In genomic region chr1:169309178-169310166, GRCh38 we compare ENCODE assay signal across 8 cellular contexts. TPM values are rescaled to one million over a fixed set of nuclear protein-coding genes. Genes with fewer than 3 reads are reported as not detected.
DNase-seq lines count a peak whose midpoint lies in the region; ATAC-seq and TF ChIP-seq lines count a peak whose summit lies in the region.

No MANE protein-coding gene starts in this region.

- DNase-seq in NCI-H748 (lab: John Stamatoyannopoulos, UW; ENCODE audit: unreplicated experiment) (peak; percentile 43), NCI-H748 treated with DMSO at 0.1 percent for 48 hours (lab: John Stamatoyannopoulos, UW) (no peak), pons (ENCODE audit: low spot score) (peak; percentile 31), lower leg skin (ENCODE audit: low spot score in 2 of 2) (no peak), RPMI8226 (no peak), UCSD-AML1 (lab: John Stamatoyannopoulos, UW; ENCODE audit: unreplicated experiment) (no peak)
- no peak for DNase-seq in T-helper 2 cell treated with Interferon-gamma antibody and Interleukin-4, amounts not matched to agents 5 μg/mL and 100 μg/mL, for 36 hours (ENCODE audit: low spot score)

- peaks cover 34% of the 10 kb centered on the region for H3K4me1 Mint-ChIP-seq in T-helper 2 cell treated with Interferon-gamma antibody and Interleukin-4, amounts not matched to agents 5 μg/mL and 100 μg/mL, for 36 hours (ENCODE audit: low read depth)

- intact Hi-C loops in lower leg skin (cut with DNase I; ENCODE audit: low total_unique reads), result no loop called here

- no peak for TF ChIP-seq POLR2A in lower leg skin (IDR thresholded peaks at IDR 0.05)

- H3K27me3 Mint-ChIP-seq in T-helper 2 cell treated with Interferon-gamma antibody and Interleukin-4, amounts not matched to agents 5 μg/mL and 100 μg/mL, for 36 hours (ENCODE audit: low read depth), result no peaks in the 10 kb centered on the region

- H3K27ac Mint-ChIP-seq in T-helper 2 cell treated with Interferon-gamma antibody and Interleukin-4, amounts not matched to agents 5 μg/mL and 100 μg/mL, for 36 hours, result peak overlapping the region; percentile 29

- peaks cover 23% of the 10 kb centered on the region for H3K36me3 Mint-ChIP-seq in T-helper 2 cell treated with Interferon-gamma antibody and Interleukin-4, amounts not matched to agents 5 μg/mL and 100 μg/mL, for 36 hours (ENCODE audit: low read depth)

- H3K4me3 Mint-ChIP-seq in T-helper 2 cell treated with Interferon-gamma antibody and Interleukin-4, amounts not matched to agents 5 μg/mL and 100 μg/mL, for 36 hours, result peak overlapping the region; percentile 38

- no peak for TF ChIP-seq CTCF in lower leg skin (IDR thresholded peaks at IDR 0.05)

- H3K9me3 Mint-ChIP-seq in T-helper 2 cell treated with Interferon-gamma antibody and Interleukin-4, amounts not matched to agents 5 μg/mL and 100 μg/mL, for 36 hours, result peaks cover 5% of the 10 kb centered on the region

- 82 to 83% methylated on average over 7 of the region's 7 CpGs for WGBS in lower leg skin, 2 donors

- ATAC-seq in HG02798 (IDR thresholded peaks at IDR 0.05; ENCODE audit: poor library complexity, unreplicated experiment), result peak; percentile 56

- H3K4me3 ChIP-seq in lower leg skin (ENCODE audit: low read depth, poor library complexity, severe bottlenecking), result no peak overlapping the region

RNA-seq across cellular contexts. Expression of gene NME7, which starts 58.1 kb away (rescaled TPM):
- 1 to 10 TPM; 5.0 to 8.9 (median 8.4) TPM for total RNA-seq in lower leg skin

RNA-seq across cellular contexts. Expression of gene BLZF1, which starts 58.5 kb away (rescaled TPM):
- 10 to 100 TPM; 20.4 to 23.8 (median 21.3) TPM for total RNA-seq in lower leg skin

Comparison
In these comparisons a context has a peak if more than half of its experiments do, and no peak if none do; other contexts are left out.
1. DNase-seq: peak in NCI-H748 (single experiment) and pons (single experiment); none in NCI-H748 treated with DMSO at 0.1 percent for 48 hours (single experiment), T-helper 2 cell treated with Interferon-gamma antibody and Interleukin-4, amounts not matched to agents 5 μg/mL and 100 μg/mL, for 36 hours (single experiment), lower leg skin (0 of 2), RPMI8226 (single experiment) and UCSD-AML1 (single experiment).